Comparison of ENCODE assay signal across 1 cellular context in the genomic region with DNA sequence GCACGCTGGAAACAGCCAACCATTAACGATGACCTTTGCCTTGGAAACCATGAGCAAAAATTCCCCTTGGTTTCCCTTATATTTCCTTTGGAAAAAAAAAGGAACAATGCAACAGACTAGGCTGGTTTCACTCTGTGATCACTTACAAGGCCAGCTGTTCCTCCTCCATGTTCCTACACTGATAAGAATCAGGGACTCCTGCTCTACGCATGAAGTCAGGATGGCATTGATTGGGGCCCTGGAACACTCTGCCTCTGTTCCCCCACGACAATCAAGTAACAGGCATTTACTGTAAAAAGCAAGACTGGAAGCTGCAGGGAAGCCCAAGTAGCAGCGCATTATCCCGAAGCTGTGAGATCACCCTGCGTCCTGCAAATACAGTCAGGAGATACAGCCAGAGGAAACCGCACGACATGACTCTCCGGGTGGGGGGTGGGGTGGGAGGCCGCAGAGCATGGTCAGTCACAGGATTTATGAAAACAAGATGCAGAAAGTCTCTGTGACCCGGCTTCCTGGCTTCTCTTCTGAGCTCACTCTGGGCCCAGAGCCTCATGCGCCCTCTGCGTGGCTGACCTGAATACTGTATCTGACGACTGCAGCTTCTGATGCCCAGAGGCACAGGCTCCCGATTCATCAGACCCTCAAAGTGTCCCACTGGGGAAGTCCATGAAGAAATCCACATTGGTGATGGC.
A peak's percentile ranks its signal among the peaks of the same experiment; 100 is the strongest.
TF ChIP-seq lines count a peak whose summit lies in the region.

No MANE protein-coding gene starts in this region.

TF ChIP-seq in IMR-90, 13 proteins besides CTCF, POLR2A, EP300 and RAD21:
- TF ChIP-seq FOS (IDR thresholded peaks at IDR 0.05; ENCODE audit: low read depth, low read length): peak; percentile 34; the same call in 1 of the 2 replicates
- TF ChIP-seq, protein P1, sequence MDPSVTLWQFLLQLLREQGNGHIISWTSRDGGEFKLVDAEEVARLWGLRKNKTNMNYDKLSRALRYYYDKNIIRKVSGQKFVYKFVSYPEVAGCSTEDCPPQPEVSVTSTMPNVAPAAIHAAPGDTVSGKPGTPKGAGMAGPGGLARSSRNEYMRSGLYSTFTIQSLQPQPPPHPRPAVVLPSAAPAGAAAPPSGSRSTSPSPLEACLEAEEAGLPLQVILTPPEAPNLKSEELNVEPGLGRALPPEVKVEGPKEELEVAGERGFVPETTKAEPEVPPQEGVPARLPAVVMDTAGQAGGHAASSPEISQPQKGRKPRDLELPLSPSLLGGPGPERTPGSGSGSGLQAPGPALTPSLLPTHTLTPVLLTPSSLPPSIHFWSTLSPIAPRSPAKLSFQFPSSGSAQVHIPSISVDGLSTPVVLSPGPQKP (IDR thresholded peaks at IDR 0.05; ENCODE audit: borderline replicate concordance, low read depth, low read length): no peak
- TF ChIP-seq, protein P2, sequence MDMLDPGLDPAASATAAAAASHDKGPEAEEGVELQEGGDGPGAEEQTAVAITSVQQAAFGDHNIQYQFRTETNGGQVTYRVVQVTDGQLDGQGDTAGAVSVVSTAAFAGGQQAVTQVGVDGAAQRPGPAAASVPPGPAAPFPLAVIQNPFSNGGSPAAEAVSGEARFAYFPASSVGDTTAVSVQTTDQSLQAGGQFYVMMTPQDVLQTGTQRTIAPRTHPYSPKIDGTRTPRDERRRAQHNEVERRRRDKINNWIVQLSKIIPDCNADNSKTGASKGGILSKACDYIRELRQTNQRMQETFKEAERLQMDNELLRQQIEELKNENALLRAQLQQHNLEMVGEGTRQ (IDR thresholded peaks at IDR 0.05; ENCODE audit: low read depth, low read length): 0 out of 2 replicates have a peak, but pooled peaks have one; percentile 5
- TF ChIP-seq CHD1 (IDR thresholded peaks at IDR 0.05; ENCODE audit: low read depth, low read length): no peak
- TF ChIP-seq MXI1 (IDR thresholded peaks at IDR 0.05; ENCODE audit: borderline replicate concordance, low read depth, low read length): peak; percentile 65; the same call in 1 of the 2 replicates
- TF ChIP-seq MAZ (IDR thresholded peaks at IDR 0.05; ENCODE audit: borderline replicate concordance, low read depth, low read length): no peak; the same call in 1 of the 2 replicates
- TF ChIP-seq MAFK (IDR thresholded peaks at IDR 0.05; ENCODE audit: low read depth, low read length): no peak
- TF ChIP-seq SMC3 (IDR thresholded peaks at IDR 0.05; ENCODE audit: low read depth, low read length): 0 out of 2 replicates have a peak, but pooled peaks have one; percentile 7
- peak; percentile 77 for TF ChIP-seq BHLHE40 (IDR thresholded peaks at IDR 0.05; ENCODE audit: low read depth, low read length)
TF ChIP-seq in IMR-90: peak in this region for 5.
